8 cellular contexts compared by ENCODE assay signal in the genomic region with DNA sequence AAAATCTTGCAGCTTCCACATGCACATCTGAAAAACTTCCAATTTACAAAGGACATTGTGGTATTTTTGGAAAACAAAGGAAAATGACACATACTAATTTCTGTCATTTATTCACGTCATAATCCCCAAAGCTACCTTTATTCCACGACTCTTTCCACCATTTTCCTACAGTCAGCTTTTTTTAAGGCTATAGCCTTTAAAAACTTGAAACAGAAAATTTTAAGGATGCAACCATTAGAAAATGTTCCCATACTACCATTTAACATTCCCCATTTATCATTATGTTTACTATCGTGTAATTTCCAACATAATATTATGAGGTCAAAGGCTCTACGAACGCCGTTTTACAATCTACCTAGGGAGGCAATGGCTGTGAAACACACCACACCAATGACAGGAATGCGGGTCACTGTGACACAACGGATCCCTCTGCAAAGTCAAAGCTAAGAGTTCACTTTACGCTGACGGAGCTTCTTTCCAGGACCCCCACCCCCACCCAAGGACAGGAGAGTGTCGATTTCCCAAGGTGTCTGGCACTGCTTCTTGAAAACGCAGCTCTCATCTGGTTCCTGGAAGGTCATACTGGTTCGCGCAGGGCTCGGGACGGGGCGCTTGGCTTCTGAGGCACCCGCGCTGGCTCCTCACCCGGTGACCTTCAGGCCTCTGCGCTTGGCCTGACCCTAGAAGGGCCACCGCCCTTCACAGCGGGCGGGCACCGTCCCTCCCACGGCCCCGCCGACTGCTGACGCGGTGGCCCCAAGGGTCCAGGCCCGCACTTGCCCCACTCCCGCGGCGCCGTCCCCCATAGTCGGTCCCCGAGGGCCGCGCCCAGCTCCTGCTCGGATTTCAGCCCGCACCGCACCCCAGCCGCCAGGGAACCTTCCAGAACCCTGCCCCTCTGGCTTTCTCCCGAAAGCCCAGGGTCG. TPM values are rescaled to one million over a fixed set of nuclear protein-coding genes. Genes with fewer than 3 reads are reported as not detected.
A peak's percentile ranks its signal among the peaks of the same experiment; 100 is the strongest.
DNase-seq lines count a peak whose midpoint lies in the region; ATAC-seq, FAIRE-seq and TF ChIP-seq lines count a peak whose summit lies in the region.

No MANE protein-coding gene starts in this region.

- peak overlapping the region; percentile 70 for H3K27ac Mint-ChIP-seq in activated naive CD8-positive, alpha-beta T cell

- H3K27ac ChIP-seq in C4-2B (peak overlapping the region; percentile 89), cardiac muscle cell (peak overlapping the region; percentile 42), pancreas (peak overlapping the region; percentile 84 to 95 (median 88))

- ATAC-seq in GM19372 (IDR thresholded peaks at IDR 0.05; ENCODE audit: low read depth, unreplicated experiment) (peak; percentile 39), HG03460 (IDR thresholded peaks at IDR 0.05; ENCODE audit: unreplicated experiment) (peak; percentile 40), pancreas (peak; percentile 65 to 80 (median 72)), HG02763 (IDR thresholded peaks at IDR 0.05; ENCODE audit: unreplicated experiment) (no peak)

- H3K27me3 Mint-ChIP-seq in activated naive CD8-positive, alpha-beta T cell = no peaks in the 10 kb centered on the region

- WGBS in pancreas, 2 donors = 9 to 10% methylated on average over 45 of the region's 45 CpGs

- DNase-seq in cardiac muscle cell (ENCODE audit: low read depth in 1 of 2, low spot score in 1 of 2) (peak; percentile 32 to 54), pancreas (peak in 5 of 6 donors; percentile 60 to 83 (median 70)), SHP77 (lab: John Stamatoyannopoulos, UW) (no peak)

- intact Hi-C loops in pancreas (cut with DNase I) = no loop called here

- H3K27me3 ChIP-seq in cardiac muscle cell (no peaks in the 10 kb centered on the region), pancreas (no peaks in the 10 kb centered on the region)

- no peak for FAIRE-seq in pancreas (lab: Jason Lieb, UNC)

- H3K4me3 ChIP-seq in cardiac muscle cell (peak overlapping the region; percentile 37), pancreas (peak overlapping the region; percentile 51 to 75 (median 64))

- peaks cover 12% of the 10 kb centered on the region for H3K4me1 Mint-ChIP-seq in activated naive CD8-positive, alpha-beta T cell (ENCODE audit: low read depth)

- no peaks in the 10 kb centered on the region for H3K9me3 Mint-ChIP-seq in activated naive CD8-positive, alpha-beta T cell (ENCODE audit: low read depth)

- H3K4me3 Mint-ChIP-seq in activated naive CD8-positive, alpha-beta T cell = peak overlapping the region; percentile 77

- no peaks in the 10 kb centered on the region for H3K36me3 ChIP-seq in cardiac muscle cell
- H3K36me3 ChIP-seq in pancreas = no peaks in the 10 kb centered on the region

- TF ChIP-seq CTCF in C4-2B (conservative IDR thresholded peaks at IDR 0.05) = no peak
- TF ChIP-seq CTCF in cardiac muscle cell (IDR thresholded peaks at IDR 0.05; ENCODE audit: low read depth, low read length) = no peak
- TF ChIP-seq CTCF in pancreas (IDR thresholded peaks at IDR 0.05) = no peak

- H3K4me1 ChIP-seq in cardiac muscle cell (ENCODE audit: low read depth) (no peaks in the 10 kb centered on the region), pancreas (peaks cover 0 to 3% (median 0%) of the 10 kb centered on the region in 3 donors)

- H3K36me3 Mint-ChIP-seq in activated naive CD8-positive, alpha-beta T cell = no peaks in the 10 kb centered on the region

- H3K9me3 ChIP-seq in cardiac muscle cell (ENCODE audit: low read depth) = no peaks in the 10 kb centered on the region
- H3K9me3 ChIP-seq in pancreas = no peaks in the 10 kb centered on the region

RNA-seq across cellular contexts. Expression of a gene that starts 50.6 kb away (rescaled TPM):
- total RNA-seq in cardiac muscle cell = 5.4 and 14.2 TPM in 2 replicates
- polyA plus RNA-seq in cardiac muscle cell = 8.2 and 9.9 TPM in 2 replicates
- 10 to 100 TPM in 5 of 6 donors, 1 to 10 TPM in 1; 8.3 to 28.8 (median 17.3) TPM for total RNA-seq in pancreas
- polyA plus RNA-seq in pancreas = 10 to 100 TPM; 22.8 to 25.6 TPM

Comparison
In these comparisons a context has a peak if more than half of its experiments do, and no peak if none do; other contexts are left out.
1. DNase-seq: peak in cardiac muscle cell (2 of 2) and pancreas (5 of 6); none in SHP77 (0 of 2).
2. Peak in every context shown above with its lines, with median percentiles within 50 percentile points of each other: H3K27ac ChIP-seq.